Comparison of ENCODE assay signal across 9 cellular contexts in the genomic region with DNA sequence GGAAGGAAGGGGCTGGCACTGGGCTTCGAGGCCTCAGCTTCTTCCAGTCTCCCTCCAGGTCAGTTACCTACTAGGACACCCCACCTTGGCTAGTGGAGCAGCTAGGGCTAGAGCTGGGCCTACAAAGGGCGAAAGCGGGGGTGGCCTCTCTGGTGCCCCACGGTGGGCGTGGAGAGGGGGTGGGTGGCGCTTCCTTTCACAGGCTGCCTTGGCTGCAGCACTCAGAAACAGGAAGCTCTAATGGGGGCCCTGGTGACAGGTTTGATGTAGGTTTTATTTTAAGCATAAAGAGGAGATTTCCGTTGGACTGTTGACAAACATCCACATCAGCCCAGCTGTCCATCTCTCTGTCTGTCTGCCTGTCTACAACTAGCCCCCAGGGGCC. TPM values are rescaled to one million over a fixed set of nuclear protein-coding genes. Genes with fewer than 3 reads are reported as not detected.
DNase-seq lines count a peak whose midpoint lies in the region; ATAC-seq, FAIRE-seq and TF ChIP-seq lines count a peak whose summit lies in the region.
"Had no signal": no experiment of that assay in that cellular context is flagged by ENCODE, and none has a peak within 500 bp of the region (broad histone marks: within the 10 kb centered on the region; RNA-seq: fewer than 3 reads in every experiment).

No MANE protein-coding gene starts in this region.

- WGBS in small intestine, 3 donors = 57 to 81% (median 67%) methylated on average over 7 of the region's 7 CpGs

- H3K27ac Mint-ChIP-seq in T-helper 17 cell = peak overlapping the region; percentile 92
- H3K27ac Mint-ChIP-seq in activated naive CD8-positive, alpha-beta T cell = peak overlapping the region; percentile 91

- H3K9me3 Mint-ChIP-seq in activated naive CD8-positive, alpha-beta T cell (ENCODE audit: low read depth) = peaks cover 6% of the 10 kb centered on the region

- no peaks in the 10 kb centered on the region for H3K27me3 Mint-ChIP-seq in T-helper 17 cell
- H3K27me3 Mint-ChIP-seq in activated naive CD8-positive, alpha-beta T cell = no peaks in the 10 kb centered on the region

- peak; percentile 46 for ATAC-seq in GM21723 (IDR thresholded peaks at IDR 0.05; ENCODE audit: unreplicated experiment)
- ATAC-seq in T-helper 17 cell = peak; percentile 47
- no peak for ATAC-seq in HG02938 (IDR thresholded peaks at IDR 0.05; ENCODE audit: unreplicated experiment)

- H3K27ac ChIP-seq in small intestine (ENCODE audit: low read depth in 1 of 2, low read length in 1 of 2) (peak overlapping the region in 1 of 2 donors; percentile 53), vagina (no peak overlapping the region)

- H3K4me3 ChIP-seq in BE2C (ENCODE audit: low read depth, low read length) = no peak overlapping the region
- no peak overlapping the region for H3K4me3 ChIP-seq in small intestine (ENCODE audit: low read depth in 1 of 2, low read length in 2 of 2)
- no peak overlapping the region for H3K4me3 ChIP-seq in vagina
- H3K4me3 ChIP-seq: adrenal gland had no signal

- DNase-seq in T-helper 17 cell = peak in 2 of 3 donors; percentile 39 to 45
- peak; percentile 32 to 58 for DNase-seq in stimulated activated CD8-positive, alpha-beta memory T cell treated with anti-CD3 and anti-CD28 coated beads, Interleukin-7, amount 100 ng/mL, for 4 hours (ENCODE audit: low read depth in 2 of 2)
- DNase-seq in BE2C = no peak
- no peak for DNase-seq in small intestine
- DNase-seq in vagina (ENCODE audit: extremely low spot score in 2 of 2) = no peak

- H3K4me1 Mint-ChIP-seq in T-helper 17 cell = peaks cover 36% of the 10 kb centered on the region
- H3K4me1 Mint-ChIP-seq in activated naive CD8-positive, alpha-beta T cell (ENCODE audit: low read depth) = peaks cover 70% of the 10 kb centered on the region

- no peak for FAIRE-seq in small intestine (lab: Jason Lieb, UNC)

- H3K4me1 ChIP-seq in BE2C = no peaks in the 10 kb centered on the region; the same call in 1 of the 2 replicates
- H3K4me1 ChIP-seq in small intestine (ENCODE audit: control insufficient read depth in 2 of 2, insufficient read depth in 1 of 2, low read depth in 1 of 2, low read length in 1 of 2) = peaks cover 3 to 5% of the 10 kb centered on the region in 2 donors
- peaks cover 49% of the 10 kb centered on the region for H3K4me1 ChIP-seq in vagina

- peaks cover 3% of the 10 kb centered on the region for H3K36me3 Mint-ChIP-seq in T-helper 17 cell (ENCODE audit: low read depth)
- peaks cover 6% of the 10 kb centered on the region for H3K36me3 Mint-ChIP-seq in activated naive CD8-positive, alpha-beta T cell

- intact Hi-C loops in vagina (cut with DNase I) = no loop called here

- TF ChIP-seq CTCF in BE2C (IDR thresholded peaks at IDR 0.05; ENCODE audit: low read depth, low read length) = no peak
- TF ChIP-seq CTCF in vagina (IDR thresholded peaks at IDR 0.05) = no peak

- no peaks in the 10 kb centered on the region for H3K27me3 ChIP-seq in BE2C
- H3K27me3 ChIP-seq in small intestine (ENCODE audit: control insufficient read depth in 2 of 2, insufficient read depth in 2 of 2, low read length in 2 of 2) = no peaks in the 10 kb centered on the region
- no peaks in the 10 kb centered on the region for H3K27me3 ChIP-seq in vagina
- H3K27me3 ChIP-seq: adrenal gland had no signal

- peak overlapping the region; percentile 95 for H3K4me3 Mint-ChIP-seq in T-helper 17 cell
- peak overlapping the region; percentile 90 for H3K4me3 Mint-ChIP-seq in activated naive CD8-positive, alpha-beta T cell

- H3K9me3 ChIP-seq in T-helper 17 cell (ENCODE audit: control insufficient read depth, low read length, poor library complexity, severe bottlenecking) = no peaks in the 10 kb centered on the region
- no peaks in the 10 kb centered on the region for H3K9me3 ChIP-seq in BE2C
- H3K9me3 ChIP-seq in small intestine (ENCODE audit: control insufficient read depth, low read depth) = no peaks in the 10 kb centered on the region
- no peaks in the 10 kb centered on the region for H3K9me3 ChIP-seq in vagina
- H3K9me3 ChIP-seq: adrenal gland had no signal

- H3K36me3 ChIP-seq in BE2C (no peaks in the 10 kb centered on the region), small intestine (ENCODE audit: control insufficient read depth in 2 of 2, insufficient read depth in 2 of 2, low read length in 2 of 2) (no peaks in the 10 kb centered on the region), vagina (no peaks in the 10 kb centered on the region)
- H3K36me3 ChIP-seq: adrenal gland had no signal

- no peak for TF ChIP-seq POLR2A in vagina (IDR thresholded peaks at IDR 0.05)

RNA-seq across cellular contexts. Expression of a gene that starts 13.4 kb away (rescaled TPM):
- total RNA-seq in T-helper 17 cell (10 to 100 TPM; 14.1 to 35.1 TPM), vagina (11.8 TPM)
- polyA plus RNA-seq in BE2C (2012; ENCODE audit: insufficient read depth, insufficient read length, low read depth) = 6.5 TPM
- 10 to 100 TPM; 11.4 to 14.1 (median 12.1) TPM for polyA plus RNA-seq in small intestine

Comparison
In these comparisons a context has a peak if more than half of its experiments do, and no peak if none do; other contexts are left out.
1. DNase-seq: peak in T-helper 17 cell (2 of 3) and stimulated activated CD8-positive, alpha-beta memory T cell treated with anti-CD3 and anti-CD28 coated beads, Interleukin-7, amount 100 ng/mL, for 4 hours (2 of 2); none in BE2C (single experiment), small intestine (single experiment) and vagina (0 of 2).